ENCODE assay signal across 24 cellular contexts in the genomic region with DNA sequence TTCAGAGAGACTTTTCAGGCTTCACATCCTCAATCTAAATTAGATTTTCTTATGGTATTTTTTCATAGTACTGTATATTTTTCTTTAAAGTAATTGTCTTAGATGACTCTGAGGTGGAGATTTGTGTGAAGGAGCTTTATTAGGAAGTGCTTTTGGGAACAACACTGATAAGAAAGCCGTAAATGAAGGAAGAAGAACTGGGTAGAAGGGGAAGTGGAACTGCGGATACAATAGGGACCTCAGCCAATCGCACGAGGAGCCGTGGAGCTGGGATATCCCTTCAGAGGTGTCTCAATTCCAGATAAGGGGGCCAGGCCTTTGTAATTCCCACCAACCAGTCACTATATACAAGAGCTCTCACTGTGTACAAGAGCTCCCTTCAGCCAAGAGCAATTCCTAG. TPM values are rescaled to one million over a fixed set of nuclear protein-coding genes. Genes with fewer than 3 reads are reported as not detected.
A peak's percentile ranks its signal among the peaks of the same experiment; 100 is the strongest.
DNase-seq lines count a peak whose midpoint lies in the region; ATAC-seq, FAIRE-seq and TF ChIP-seq lines count a peak whose summit lies in the region.
"Had no signal": no experiment of that assay in that cellular context is flagged by ENCODE, and none has a peak within 500 bp of the region (broad histone marks: within the 10 kb centered on the region; RNA-seq: fewer than 3 reads in every experiment).

No MANE protein-coding gene starts in this region.

- H3K4me1 Mint-ChIP-seq in stimulated activated memory B cell treated with anti-CD40 and anti-IgM and Interleukin-4, amounts not matched to agents 10 μg/mL and 1 μg/mL and 100 μg/mL, for 72 hours, result no peaks in the 10 kb centered on the region
- H3K4me1 Mint-ChIP-seq in natural killer cell, result no peaks in the 10 kb centered on the region
- H3K4me1 Mint-ChIP-seq: CD14-positive monocyte had no signal

- CTCF ChIA-PET in GM12878 (lab: Yijun Ruan, JAX), result interaction anchor here (0.7 kb wide), 1 partner anchor 605 kb away, joined by 3 read pairs; no protein-coding TSS in a partner anchor

- in situ Hi-C loops in GM12878 (cut with MboI), result no loop called here

- DNase-seq in SIG-M5 treated with dmso at 0.1 percent for 504 hours (lab: John Stamatoyannopoulos, UW; ENCODE audit: unreplicated experiment), result peak; percentile 56
- DNase-seq in SIG-M5 (lab: John Stamatoyannopoulos, UW), result no peak
- DNase-seq in NOMO-1 treated with DMSO at 0.1 percent for 48 hours (lab: John Stamatoyannopoulos, UW; ENCODE audit: unreplicated experiment), result peak; percentile 80
- no peak for DNase-seq in GM12878 (ENCODE audit: low read depth, low spot score)
- no peak for DNase-seq in natural killer cell
- no peak for DNase-seq in HK-2 (ENCODE audit: unreplicated experiment)
- DNase-seq in osteoblast (ENCODE audit: insufficient read length, low spot score, missing footprints), result no peak
- DNase-seq: AML-193, COR-L47, DMS 273 treated with DMSO at 0.1 percent for 48 hours, GM23248, HCEC 1CT, NCI-H1417 treated with DMSO at 0.1 percent for 48 hours, NCI-H187 treated with DMSO at 0.1 percent for 48 hours, NCI-H345, NCI-H526, SHP77 had no signal

- no peak for FAIRE-seq in GM12878 (lab: Jason Lieb, UNC)
- FAIRE-seq: G401.6, GM19239 had no signal

- no peak overlapping the region for H3K9ac ChIP-seq in GM12878 (ENCODE audit: control insufficient read depth, insufficient read depth, low read length)
- H3K9ac ChIP-seq: GM23248 had no signal

- no peaks in the 10 kb centered on the region for H3K36me3 Mint-ChIP-seq in stimulated activated memory B cell treated with anti-CD40 and anti-IgM and Interleukin-4, amounts not matched to agents 10 μg/mL and 1 μg/mL and 100 μg/mL, for 72 hours
- no peaks in the 10 kb centered on the region for H3K36me3 Mint-ChIP-seq in natural killer cell
- H3K36me3 Mint-ChIP-seq: CD14-positive monocyte had no signal

- H2AFZ ChIP-seq in GM12878 (ENCODE audit: control insufficient read depth, low read depth, low read length) (no peak overlapping the region), osteoblast (ENCODE audit: low read length) (no peak overlapping the region)
- H2AFZ ChIP-seq: GM23248 had no signal

- RAD21 ChIA-PET in GM12878 (lab: Charles Lee; ENCODE audit: unreplicated experiment), result no interaction called here

- H3K4me2 ChIP-seq in GM12878 (ENCODE audit: control insufficient read depth, insufficient read depth), result no peak overlapping the region
- no peak overlapping the region for H3K4me2 ChIP-seq in osteoblast (ENCODE audit: insufficient read depth, low read length)

- POLR2A ChIA-PET in GM12878 (lab: Charles Lee), result no interaction called here

- H3K9me3 ChIP-seq in GM12878 (replicated peaks; ENCODE audit: control insufficient read depth, insufficient read depth, low read length) (no peaks in the 10 kb centered on the region), osteoblast (ENCODE audit: low read depth, low read length) (no peaks in the 10 kb centered on the region)

- no TSS peak for BruUV-seq in GM12878 (replicated peaks; lab: Mats Ljungman, UMichigan)

- SMC1A ChIA-PET in GM12878 (lab: Charles Lee; ENCODE audit: uncharacterized antibody, unreplicated experiment), result interaction anchor here (0.7 kb wide), 1 partner anchor 10 kb away, joined by 4 read pairs; no protein-coding TSS in a partner anchor

- H3K4me1 ChIP-seq in GM12878 (ENCODE audit: control insufficient read depth, insufficient read depth, low read length) (no peaks in the 10 kb centered on the region), osteoblast (ENCODE audit: insufficient read depth, low read length) (no peaks in the 10 kb centered on the region)

- no peaks in the 10 kb centered on the region for H3K9me3 Mint-ChIP-seq in stimulated activated memory B cell treated with anti-CD40 and anti-IgM and Interleukin-4, amounts not matched to agents 10 μg/mL and 1 μg/mL and 100 μg/mL, for 72 hours
- H3K9me3 Mint-ChIP-seq in natural killer cell, result no peaks in the 10 kb centered on the region

- no peak overlapping the region for H3K4me3 Mint-ChIP-seq in stimulated activated memory B cell treated with anti-CD40 and anti-IgM and Interleukin-4, amounts not matched to agents 10 μg/mL and 1 μg/mL and 100 μg/mL, for 72 hours
- no peak overlapping the region for H3K4me3 Mint-ChIP-seq in natural killer cell
- H3K4me3 Mint-ChIP-seq: CD14-positive monocyte had no signal

- WGBS in GM12878 (ENCODE audit: insufficient coverage, insufficient replicate concordance, low lambda C conversion rate, missing lambda C conversion rate), result 5% methylated on average over 5 of the region's 5 CpGs

- no peaks in the 10 kb centered on the region for H4K20me1 ChIP-seq in GM12878 (ENCODE audit: control insufficient read depth, insufficient read depth)
- H4K20me1 ChIP-seq in osteoblast (ENCODE audit: insufficient read depth, low read length), result no peaks in the 10 kb centered on the region

- TF ChIP-seq POLR2A in GM12878 (IDR thresholded peaks at IDR 0.05; ENCODE audit: low read depth, low read length), result no peak

- intact Hi-C loops in GM12878 (cut with micrococcal nuclease; ENCODE audit: unreplicated experiment) (no loop called here), natural killer cell (cut with micrococcal nuclease) (no loop called here)

- no peak for TF ChIP-seq EP300 in GM12878 (IDR thresholded peaks at IDR 0.05; ENCODE audit: borderline replicate concordance in 1 of 2, control insufficient read depth in 1 of 2, low read depth in 2 of 2, low read length in 2 of 2)

- no peak for TF ChIP-seq RAD21 in GM12878 (IDR thresholded peaks at IDR 0.05; ENCODE audit: insufficient read depth, low read depth, low read length)

- H3K27ac ChIP-seq in GM12878 (ENCODE audit: control insufficient read depth, insufficient read depth) (no peak overlapping the region), osteoblast (ENCODE audit: low read depth, low read length) (no peak overlapping the region)
- H3K27ac ChIP-seq: 22Rv1, GM23248 had no signal

- H3K27me3 ChIP-seq in GM12878 (replicated peaks in 1 of 2; ENCODE audit: control insufficient read depth in 2 of 2, insufficient read depth in 2 of 2, low read length in 1 of 2) (no peaks in the 10 kb centered on the region), osteoblast (ENCODE audit: insufficient read depth, low read length) (no peaks in the 10 kb centered on the region)

- ATAC-seq in GM12878, result no peak
- ATAC-seq in stimulated activated memory B cell treated with anti-CD40 and anti-IgM and Interleukin-4, amounts not matched to agents 10 μg/mL and 1 μg/mL and 100 μg/mL, for 72 hours, result peak; percentile 21
- no peak for ATAC-seq in natural killer cell
- ATAC-seq: SK-N-SH treated with all-trans-retinoic acid at 6 μM for 48 hours had no signal

- H3K4me3 ChIP-seq in GM12878 (no peak overlapping the region), osteoblast (ENCODE audit: insufficient read depth, low read length) (no peak overlapping the region)
- H3K4me3 ChIP-seq: GM23248 had no signal

- peaks cover 9% of the 10 kb centered on the region for H3K27me3 Mint-ChIP-seq in stimulated activated memory B cell treated with anti-CD40 and anti-IgM and Interleukin-4, amounts not matched to agents 10 μg/mL and 1 μg/mL and 100 μg/mL, for 72 hours
- H3K27me3 Mint-ChIP-seq in natural killer cell (ENCODE audit: low read depth in 2 of 2), result peaks cover 5 to 11% of the 10 kb centered on the region in 2 donors

- H3K27ac Mint-ChIP-seq in stimulated activated memory B cell treated with anti-CD40 and anti-IgM and Interleukin-4, amounts not matched to agents 10 μg/mL and 1 μg/mL and 100 μg/mL, for 72 hours, result no peak overlapping the region
- no peak overlapping the region for H3K27ac Mint-ChIP-seq in natural killer cell
- H3K27ac Mint-ChIP-seq: CD14-positive monocyte had no signal

- TF ChIP-seq CTCF in GM12878 (IDR thresholded peaks at IDR 0.05 in 2 of 3, conservative IDR thresholded peaks at IDR 0.05 in 1 of 3; ENCODE audit: control insufficient read depth in 2 of 3, extremely low read depth in 1 of 3, insufficient read depth in 1 of 3, low read depth in 3 of 3, low read length in 3 of 3), result no peak
- no peak for TF ChIP-seq CTCF in natural killer cell (IDR thresholded peaks at IDR 0.05)
- no peak for TF ChIP-seq CTCF in osteoblast (IDR thresholded peaks at IDR 0.05; ENCODE audit: extremely low read depth, low read depth, low read length)

- H3K79me2 ChIP-seq in GM12878 (ENCODE audit: control insufficient read depth, insufficient read depth, low read length) (no peaks in the 10 kb centered on the region), osteoblast (ENCODE audit: insufficient read depth, low read length) (no peaks in the 10 kb centered on the region)

- H3K36me3 ChIP-seq in GM12878 (ENCODE audit: control insufficient read depth in 2 of 2, insufficient read depth in 2 of 2, low read length in 1 of 2) (no peaks in the 10 kb centered on the region), osteoblast (ENCODE audit: insufficient read depth, low read length) (no peaks in the 10 kb centered on the region)

RNA-seq across cellular contexts. Expression of a gene that starts 8.1 kb away (rescaled TPM):
- total RNA-seq in GM12878 (2013; cell fraction: nucleolus; rRNA removed), result not detected in 2 replicates
- total RNA-seq in GM12878 (2014; rRNA removed) (not detected in 2 replicates), GM12878 (2014; rRNA removed; fragmentation: Illumina TruSeq; extraction: Trizol) (not detected in 2 replicates), GM12878 (2021) (not detected in 2 replicates), natural killer cell (not detected), osteoblast (not detected in 2 replicates)
- polyA plus RNA-seq in GM12878 (2011; ENCODE audit: low read depth), result not detected
- polyA plus RNA-seq in GM12878 (2011; rRNA removed) (not detected in 2 replicates), GM12878 (2014; fragmentation: Illumina TruSeq; extraction: Trizol) (not detected in 2 replicates), GM12878 (2014; fragmentation: Nextera tagmentation; extraction: Ambion mirVana) (not detected), GM12878 (2014; rRNA removed) (not detected in 2 replicates), GM12878 (2016; fragmentation: Nextera tagmentation; extraction: Ambion mirVana) (not detected)
- polyA plus RNA-seq in GM12878 (2011; cell fraction: cytosol; rRNA removed), result not detected in 2 replicates
- polyA plus RNA-seq in GM12878 (2011; cell fraction: nucleus; rRNA removed), result not detected in 2 replicates
- not detected in 2 replicates for polyA plus RNA-seq in GM12878 (2012)
- not detected in 2 replicates for polyA minus RNA-seq in GM12878 (2011; rRNA and poly(A)+ RNA removed)
- polyA minus RNA-seq in GM12878 (2011; cell fraction: cytosol; rRNA and poly(A)+ RNA removed), result not detected in 2 replicates
- polyA minus RNA-seq in GM12878 (2011; cell fraction: nucleus; rRNA and poly(A)+ RNA removed), result not detected in 2 replicates
- total RNA-seq: GM23248, RPMI7951 had no signal
- polyA plus RNA-seq: CD14-positive monocyte, GM23248 had no signal

RNA-seq across cellular contexts. Expression of a gene that starts 45.0 kb away (rescaled TPM):
- total RNA-seq in GM12878 (2013; cell fraction: nucleolus; rRNA removed), result 5.3 and 7.3 TPM in 2 replicates
- total RNA-seq in GM12878 (2014; rRNA removed) (4.5 and 8.6 TPM in 2 replicates), GM12878 (2014; rRNA removed; fragmentation: Illumina TruSeq; extraction: Trizol) (11.1 and 12.8 TPM in 2 replicates), GM12878 (2021) (5.4 and 6.7 TPM in 2 replicates), natural killer cell (1 to 10 TPM; 1.6 to 2.6 (median 2.2) TPM), osteoblast (4.7 and 14.5 TPM in 2 replicates)
- polyA plus RNA-seq in GM12878 (2011; ENCODE audit: low read depth), result 1.7 TPM
- polyA plus RNA-seq in GM12878 (2011; rRNA removed) (8.3 and 14.1 TPM in 2 replicates), GM12878 (2014; fragmentation: Illumina TruSeq; extraction: Trizol) (13.4 and 14.8 TPM in 2 replicates), GM12878 (2014; fragmentation: Nextera tagmentation; extraction: Ambion mirVana) (1 to 10 TPM; 8.8 to 9.6 TPM), GM12878 (2014; rRNA removed) (4.6 and 5.7 TPM in 2 replicates), GM12878 (2016; fragmentation: Nextera tagmentation; extraction: Ambion mirVana) (10 to 100 TPM; 10.7 to 11.1 TPM)
- 2.3 and 2.7 TPM in 2 replicates for polyA plus RNA-seq in GM12878 (2011; cell fraction: cytosol; rRNA removed)
- 2.9 and 3.0 TPM in 2 replicates for polyA plus RNA-seq in GM12878 (2011; cell fraction: nucleus; rRNA removed)
- 4.0 and 4.3 TPM in 2 replicates for polyA plus RNA-seq in GM12878 (2012)
- 2.4 and 2.9 TPM in 2 replicates for polyA minus RNA-seq in GM12878 (2011; rRNA and poly(A)+ RNA removed)
- 0.94 and 4.5 TPM in 2 replicates for polyA minus RNA-seq in GM12878 (2011; cell fraction: cytosol; rRNA and poly(A)+ RNA removed)
- 1.1 and 5.5 TPM in 2 replicates for polyA minus RNA-seq in GM12878 (2011; cell fraction: nucleus; rRNA and poly(A)+ RNA removed)

RNA-seq across cellular contexts. Expression of a gene that starts 55.7 kb away (rescaled TPM):
- total RNA-seq in GM12878 (2013; cell fraction: nucleolus; rRNA removed), result 0.39 and 0.88 TPM in 2 replicates
- total RNA-seq in GM12878 (2014; rRNA removed), result 0.38 and 0.45 TPM in 2 replicates
- 0.18 and 0.32 TPM in 2 replicates for total RNA-seq in GM12878 (2014; rRNA removed; fragmentation: Illumina TruSeq; extraction: Trizol)
- 0.21 and 0.43 TPM in 2 replicates for total RNA-seq in GM12878 (2021)
- polyA plus RNA-seq in GM12878 (2011; ENCODE audit: low read depth), result 0.34 TPM
- polyA plus RNA-seq in GM12878 (2011; rRNA removed), result 2.2 and 2.9 TPM in 2 replicates
- 0.69 and 0.96 TPM in 2 replicates for polyA plus RNA-seq in GM12878 (2011; cell fraction: cytosol; rRNA removed)
- 0.69 and 0.82 TPM in 2 replicates for polyA plus RNA-seq in GM12878 (2011; cell fraction: nucleus; rRNA removed)
- polyA plus RNA-seq in GM12878 (2012), result 0.20 and 0.34 TPM in 2 replicates
- polyA plus RNA-seq in GM12878 (2014; fragmentation: Illumina TruSeq; extraction: Trizol), result 0.16 and 0.21 TPM in 2 replicates
- polyA plus RNA-seq in GM12878 (2014; fragmentation: Nextera tagmentation; extraction: Ambion mirVana), result under 1 TPM; 0.16 to 0.23 TPM
- polyA plus RNA-seq in GM12878 (2014; rRNA removed), result 0.05 and 0.08 TPM in 2 replicates
- under 1 TPM in 1 of 2 experiments, not detected in 1; 0.24 TPM for polyA plus RNA-seq in GM12878 (2016; fragmentation: Nextera tagmentation; extraction: Ambion mirVana)
- polyA minus RNA-seq in GM12878 (2011; rRNA and poly(A)+ RNA removed), result 1.3 and 6.9 TPM in 2 replicates
- 0.52 and 2.5 TPM in 2 replicates for polyA minus RNA-seq in GM12878 (2011; cell fraction: cytosol; rRNA and poly(A)+ RNA removed)
- polyA minus RNA-seq in GM12878 (2011; cell fraction: nucleus; rRNA and poly(A)+ RNA removed), result 0.67 and 1.3 TPM in 2 replicates
- not detected for total RNA-seq in natural killer cell
- 0.29 TPM in 1 of 2 replicates, not detected in the other for total RNA-seq in osteoblast
- total RNA-seq: GM23248 had no signal
- polyA plus RNA-seq: CD14-positive monocyte, GM23248 had no signal

Comparison
In these comparisons a context has a peak if more than half of its experiments do, and no peak if none do; other contexts are left out.
1. DNase-seq: peak in SIG-M5 treated with dmso at 0.1 percent for 504 hours (single experiment) and NOMO-1 treated with DMSO at 0.1 percent for 48 hours (single experiment); none in SIG-M5 (single experiment), GM12878 (single experiment), natural killer cell (single experiment), HK-2 (single experiment) and osteoblast (single experiment).